ENCODE assay signal across 16 cellular contexts in the genomic region with DNA sequence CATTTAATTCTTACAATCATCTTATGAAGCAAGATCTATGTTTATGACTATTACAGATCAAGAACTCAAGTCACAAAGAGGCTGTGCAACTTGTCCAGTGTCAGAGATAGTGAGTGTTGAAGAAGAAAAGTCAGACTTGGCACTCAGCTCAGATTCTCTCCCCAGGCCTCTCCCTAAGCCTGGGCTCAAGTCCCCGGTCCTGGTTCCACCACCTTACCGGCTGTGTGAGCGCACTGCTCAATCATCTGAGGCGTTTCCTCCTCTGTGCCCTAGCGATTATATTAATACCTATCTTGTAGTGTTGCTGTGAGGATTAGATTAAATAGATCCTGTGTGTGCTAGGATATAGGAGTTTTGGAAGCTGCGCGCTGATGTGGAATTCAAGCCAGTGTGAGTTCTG. TPM values are rescaled to one million over a fixed set of nuclear protein-coding genes. Genes with fewer than 3 reads are reported as not detected.
DNase-seq lines count a peak whose midpoint lies in the region; ATAC-seq, FAIRE-seq and TF ChIP-seq lines count a peak whose summit lies in the region.
"Had no signal": no experiment of that assay in that cellular context is flagged by ENCODE, and none has a peak within 500 bp of the region (broad histone marks: within the 10 kb centered on the region; RNA-seq: fewer than 3 reads in every experiment).

No MANE protein-coding gene starts in this region.

- H2BK5ac ChIP-seq in trophoblast cell (ENCODE audit: low read depth, low read length, poor library complexity), result no peak overlapping the region

- H3K4ac ChIP-seq in trophoblast cell (ENCODE audit: low read depth, low read length), result no peak overlapping the region

- H3K4me3 Mint-ChIP-seq in chondrocyte (ENCODE audit: unreplicated experiment), result no peak overlapping the region
- H3K4me3 Mint-ChIP-seq: activated naive CD8-positive, alpha-beta T cell treated with anti-CD3 and anti-CD28 coated beads for 36 hours; CD8-positive, alpha-beta memory T cell had no signal

- peak overlapping the region; percentile 95 for H3K27ac Mint-ChIP-seq in chondrocyte (ENCODE audit: unreplicated experiment)
- H3K27ac Mint-ChIP-seq: activated naive CD8-positive, alpha-beta T cell treated with anti-CD3 and anti-CD28 coated beads for 36 hours; CD8-positive, alpha-beta memory T cell had no signal

- no peak overlapping the region for H4K8ac ChIP-seq in trophoblast cell (ENCODE audit: low read depth, low read length)

- H3K9me3 ChIP-seq in AG04450 (ENCODE audit: control insufficient read depth, insufficient read depth, low read length), result no peaks in the 10 kb centered on the region
- no peaks in the 10 kb centered on the region for H3K9me3 ChIP-seq in keratinocyte (ENCODE audit: control insufficient read depth, low read depth, low read length)
- H3K9me3 ChIP-seq in psoas muscle, result no peaks in the 10 kb centered on the region
- H3K9me3 ChIP-seq in trophoblast cell (ENCODE audit: insufficient read depth, low read depth, low read length), result peaks cover 2% of the 10 kb centered on the region

- H4K20me1 ChIP-seq in keratinocyte (ENCODE audit: control insufficient read depth, extremely low read depth, insufficient read depth, low read length), result no peaks in the 10 kb centered on the region

- H3K27ac ChIP-seq in AG04450 (ENCODE audit: low read depth, low read length) (peak overlapping the region; percentile 47), keratinocyte (ENCODE audit: control insufficient read depth, insufficient read depth, low read length) (no peak overlapping the region), psoas muscle (peak overlapping the region; percentile 79), trophoblast cell (ENCODE audit: low read depth, low read length) (no peak overlapping the region)
- H3K27ac ChIP-seq: RWPE1 had no signal

- CTCF ChIA-PET in AG04450 (lab: Charles Lee), result interaction anchor here (0.7 to 1.6 kb wide), 4 partner anchors 18 to 175 kb away, joined by 3 to 7 read pairs (median 4); no protein-coding TSS in a partner anchor

- no peak overlapping the region for H4K12ac ChIP-seq in trophoblast cell (ENCODE audit: low read depth, low read length)

- no peak overlapping the region for H2BK12ac ChIP-seq in trophoblast cell (ENCODE audit: low read length)

- H3K23ac ChIP-seq in trophoblast cell (ENCODE audit: low read length), result no peak overlapping the region

- H3K9me3 Mint-ChIP-seq in chondrocyte (ENCODE audit: low read depth), result no peaks in the 10 kb centered on the region
- H3K9me3 Mint-ChIP-seq: activated naive CD8-positive, alpha-beta T cell treated with anti-CD3 and anti-CD28 coated beads for 36 hours; CD8-positive, alpha-beta memory T cell had no signal

- H2AFZ ChIP-seq in keratinocyte (ENCODE audit: control insufficient read depth, low read length) (no peak overlapping the region), trophoblast cell (ENCODE audit: insufficient read depth, low read length, poor library complexity) (no peak overlapping the region)

- no peaks in the 10 kb centered on the region for H3K27me3 ChIP-seq in AG04450 (ENCODE audit: control insufficient read depth, insufficient read depth, low read length)
- H3K27me3 ChIP-seq in keratinocyte (ENCODE audit: control insufficient read depth, extremely low read depth, insufficient read depth, low read length), result peaks cover 12% of the 10 kb centered on the region
- no peaks in the 10 kb centered on the region for H3K27me3 ChIP-seq in psoas muscle (ENCODE audit: insufficient read depth in 3 of 3, low read length in 2 of 3)
- H3K27me3 ChIP-seq in trophoblast cell (ENCODE audit: insufficient read depth, low read length), result no peaks in the 10 kb centered on the region

- POLR2A ChIA-PET in AG04450 (lab: Yijun Ruan, JAX), result interaction anchor here (0.6 to 1.0 kb wide), 4 partner anchors 13 to 32 kb away, joined by 3 to 10 read pairs (median 5); no protein-coding TSS in a partner anchor

- TF ChIP-seq CTCF in AG04450 (IDR thresholded peaks at IDR 0.05; ENCODE audit: low read depth, low read length) (no peak), chondrocyte (IDR thresholded peaks at IDR 0.05) (no peak), keratinocyte (optimal IDR thresholded peaks at IDR 0.05 in 1 of 3, IDR thresholded peaks at IDR 0.05 in 1 of 3, conservative IDR thresholded peaks at IDR 0.05 in 1 of 3; ENCODE audit: extremely low read depth in 1 of 3, insufficient read depth in 2 of 3, low read length in 3 of 3) (no peak), psoas muscle (IDR thresholded peaks at IDR 0.05) (no peak)

- H2AK5ac ChIP-seq in trophoblast cell (ENCODE audit: low read length), result no peak overlapping the region

- no peak overlapping the region for H4K91ac ChIP-seq in trophoblast cell (ENCODE audit: low read depth, low read length)

- no peak overlapping the region for H3K14ac ChIP-seq in trophoblast cell (ENCODE audit: low read length)

- ATAC-seq in psoas muscle (peak in 3 of 4 donors; percentile 28 to 40 (median 28)), HG03280 (IDR thresholded peaks at IDR 0.05; ENCODE audit: unreplicated experiment) (no peak)
- ATAC-seq in stimulated activated naive CD8-positive, alpha-beta T cell treated with anti-CD3 and anti-CD28 coated beads, Interleukin-15, Interleukin-2, amounts not matched to agents 100 U/mL and 50 U/mL, for 24 hours, result no peak
- ATAC-seq: GM12878 had no signal

- FAIRE-seq in keratinocyte (lab: Jason Lieb, UNC), result peak; percentile 9
- FAIRE-seq: GM12878 had no signal

- dilution Hi-C loops in keratinocyte (cut with MboI; ENCODE audit: extremely low pct_ligation_motif_present, low sequenced_read_pairs), result no loop called here

- no peaks in the 10 kb centered on the region for H3K79me1 ChIP-seq in trophoblast cell (ENCODE audit: low read length)

- H3K27me3 Mint-ChIP-seq in chondrocyte (ENCODE audit: low read depth), result no peaks in the 10 kb centered on the region

- H2BK120ac ChIP-seq in trophoblast cell (ENCODE audit: insufficient read depth, low read length, poor library complexity), result no peak overlapping the region

- H3K79me2 ChIP-seq in keratinocyte (ENCODE audit: control insufficient read depth, insufficient read depth, low read length), result no peaks in the 10 kb centered on the region
- no peaks in the 10 kb centered on the region for H3K79me2 ChIP-seq in trophoblast cell (ENCODE audit: control insufficient read depth, insufficient read depth, low read length, poor library complexity)

- peaks cover 4% of the 10 kb centered on the region for H3K36me3 Mint-ChIP-seq in chondrocyte (ENCODE audit: low read depth)
- H3K36me3 Mint-ChIP-seq: activated naive CD8-positive, alpha-beta T cell treated with anti-CD3 and anti-CD28 coated beads for 36 hours; CD8-positive, alpha-beta memory T cell had no signal

- WGBS in psoas muscle, 3 donors, result 48 to 57% (median 53%) methylated on average over 7 of the region's 7 CpGs
- no CpG with 5 or more reads among the region's 7 CpGs for WGBS in trophoblast cell (ENCODE audit: extremely low coverage, insufficient coverage, insufficient read length)

- DNase-seq in AG04450 (ENCODE audit: low read depth, low spot score) (no peak), chondrocyte (ENCODE audit: low spot score) (no peak), keratinocyte (ENCODE audit: low read depth, low spot score) (no peak), psoas muscle (no peak), trophoblast cell (no peak)
- DNase-seq in stimulated activated naive CD8-positive, alpha-beta T cell treated with anti-CD3 and anti-CD28 coated beads, Interleukin-15, Interleukin-2, amounts not matched to agents 100 U/mL and 50 U/mL, for 24 hours, result no peak
- no peak for DNase-seq in NK-92 treated with Interleukin-12 subunit alpha and Interleukin-12 subunit beta, amount 100 ng/mL, for 24 hours (lab: John Stamatoyannopoulos, UW)
- DNase-seq: activated CD4-positive, CD25-positive, alpha-beta regulatory T cell treated with anti-CD3 and anti-CD28 coated beads, Interleukin-2, amount 50 U/mL, for 72 hours; activated CD8-positive, alpha-beta memory T cell treated with anti-CD3 and anti-CD28 coated beads, Interleukin-2, amount 50 U/mL, for 48 hours; activated naive CD8-positive, alpha-beta T cell treated with anti-CD3 and anti-CD28 coated beads for 36 hours; stimulated activated CD4-positive, alpha-beta T cell treated with anti-CD3 and anti-CD28 coated beads, Interleukin-2, amount 100 ng/mL, for 24 hours; T-helper 2 cell had no signal

- H3K4me2 ChIP-seq in keratinocyte (ENCODE audit: control insufficient read depth, extremely low read depth, insufficient read depth, low read depth, low read length), result no peak overlapping the region
- H3K4me2 ChIP-seq in trophoblast cell (ENCODE audit: low read length), result no peak overlapping the region

- H3K9me1 ChIP-seq in keratinocyte (ENCODE audit: control insufficient read depth, extremely low read depth, insufficient read depth, low read length), result no peaks in the 10 kb centered on the region

- H3K4me1 Mint-ChIP-seq in chondrocyte (ENCODE audit: low read depth), result peaks cover 65% of the 10 kb centered on the region
- H3K4me1 Mint-ChIP-seq: activated naive CD8-positive, alpha-beta T cell treated with anti-CD3 and anti-CD28 coated beads for 36 hours; CD8-positive, alpha-beta memory T cell had no signal

- H3K4me1 ChIP-seq in keratinocyte (ENCODE audit: control insufficient read depth, extremely low read depth, insufficient read depth, low read length) (peaks cover 3% of the 10 kb centered on the region), psoas muscle (peaks cover 26% of the 10 kb centered on the region), trophoblast cell (ENCODE audit: control insufficient read depth in 1 of 2, insufficient read depth in 2 of 2, low read length in 2 of 2) (peaks cover 4 to 14% of the 10 kb centered on the region in 2 experiments)

- no peak overlapping the region for H3K9ac ChIP-seq in keratinocyte (ENCODE audit: control insufficient read depth, extremely low read depth, insufficient read depth, low read length)
- H3K9ac ChIP-seq in trophoblast cell (ENCODE audit: low read length), result no peak overlapping the region

- intact Hi-C loops in psoas muscle (cut with DNase I), result no loop called here

- H3K18ac ChIP-seq in trophoblast cell (ENCODE audit: low read length), result no peak overlapping the region

- no peaks in the 10 kb centered on the region for H3K36me3 ChIP-seq in keratinocyte (ENCODE audit: control insufficient read depth in 2 of 2, extremely low read depth in 1 of 2, insufficient read depth in 2 of 2, low read length in 2 of 2)
- H3K36me3 ChIP-seq in psoas muscle (ENCODE audit: insufficient read depth in 1 of 2, low read depth in 1 of 2), result no peaks in the 10 kb centered on the region
- H3K36me3 ChIP-seq in trophoblast cell (ENCODE audit: control insufficient read depth in 1 of 2, insufficient read depth in 2 of 2, low read length in 2 of 2), result no peaks in the 10 kb centered on the region

- H3K4me3 ChIP-seq in AG04450 (ENCODE audit: low read depth, low read length) (no peak overlapping the region), keratinocyte (ENCODE audit: control insufficient read depth in 2 of 3, extremely low read depth in 1 of 3, insufficient read depth in 2 of 3, low read depth in 1 of 3, low read length in 3 of 3) (no peak overlapping the region), psoas muscle (peak overlapping the region; percentile 4), trophoblast cell (ENCODE audit: low read depth, low read length) (no peak overlapping the region)
- H3K4me3 ChIP-seq: GM12878 had no signal

RNA-seq across cellular contexts. Expression of a gene that starts 38.5 kb away (rescaled TPM):
- polyA plus RNA-seq in AG04450 (2011; rRNA removed) (19.7 and 27.9 TPM in 2 replicates), keratinocyte (1.7 to 2.9 TPM (median 2.5 TPM) in 3 replicates), psoas muscle (100 to 1,000 TPM in 2 of 3 donors, 10 to 100 TPM in 1; 73.4 to 276 (median 155) TPM)
- polyA minus RNA-seq in AG04450 (2011; rRNA and poly(A)+ RNA removed), result 84.1 and 119 TPM in 2 replicates
- total RNA-seq in chondrocyte (227 to 272 TPM (median 249 TPM) in 3 replicates), psoas muscle (100 to 1,000 TPM; 231 to 742 (median 415) TPM)
- 0.54 TPM for polyA plus RNA-seq in keratinocyte (2011; ENCODE audit: low read depth)
- polyA plus RNA-seq in keratinocyte (2011; cell fraction: cytosol; rRNA removed), result 1.1 and 1.4 TPM in 2 replicates
- 13.6 and 14.6 TPM in 2 replicates for polyA plus RNA-seq in keratinocyte (2011; cell fraction: nucleus; rRNA removed)
- polyA plus RNA-seq in keratinocyte (2012; ENCODE audit: low replicate concordance), result 1.4 and 5.7 TPM in 2 replicates
- 9.7 to 35.0 TPM (median 17.2 TPM) in 3 replicates for polyA minus RNA-seq in keratinocyte
- polyA minus RNA-seq in keratinocyte (2011; cell fraction: cytosol; rRNA and poly(A)+ RNA removed), result 3.8 TPM
- polyA minus RNA-seq in keratinocyte (2011; cell fraction: nucleus; rRNA and poly(A)+ RNA removed), result 13.3 and 20.4 TPM in 2 replicates
- polyA plus RNA-seq in trophoblast cell (2013), result 1.5 and 2.0 TPM in 2 replicates
- polyA plus RNA-seq: CD8-positive, alpha-beta memory T cell had no signal

Comparison
In these comparisons a context has a peak if more than half of its experiments do, and no peak if none do; other contexts are left out.
1. H3K27ac ChIP-seq: peak in AG04450 (single experiment) and psoas muscle (single experiment); none in keratinocyte (single experiment) and trophoblast cell (single experiment).
2. ATAC-seq: peak in psoas muscle (3 of 4); none in stimulated activated naive CD8-positive, alpha-beta T cell treated with anti-CD3 and anti-CD28 coated beads, Interleukin-15, Interleukin-2, amounts not matched to agents 100 U/mL and 50 U/mL, for 24 hours (single experiment) and HG03280 (single experiment).